8 cellular contexts compared by ENCODE assay signal in genomic region chr14:81220767-81221578, GRCh38. TPM values are rescaled to one million over a fixed set of nuclear protein-coding genes. Genes with fewer than 3 reads are reported as not detected.
DNase-seq lines count a peak whose midpoint lies in the region; ATAC-seq and TF ChIP-seq lines count a peak whose summit lies in the region.

TSS of gene GTF2A1 (minus strand) at chr14:81220959. CDS start at chr14:81220518, 441 bp downstream.

- CTCF ChIA-PET in activated B cell treated with CpG ODN at 0.5 μM for 24 hours (lab: Charles Lee), result interaction anchor here (1.1 to 1.4 kb wide), 3 partner anchors 49 to 244 kb away, joined by 3 to 4 read pairs (median 3); no protein-coding TSS in a partner anchor

- H3K27ac Mint-ChIP-seq in activated B cell treated with CpG ODN at 0.5 μM for 24 hours (peak within 1 kb of the TSS; percentile 100), immature natural killer cell (peak within 1 kb of the TSS; percentile 98 to 99 (median 99))

- intact Hi-C loops in activated B cell treated with CpG ODN at 0.5 μM for 24 hours (cut with micrococcal nuclease), result loop anchor here (1.0 kb wide), 3 partner anchors 35 to 312 kb away; partner anchors contain the start of genes CEP128 and SEL1L

- H3K4me1 Mint-ChIP-seq in activated B cell treated with CpG ODN at 0.5 μM for 24 hours, result peaks cover 35% of the 10 kb centered on the region
- H3K4me1 Mint-ChIP-seq in immature natural killer cell, result peaks cover 33 to 51% of the 10 kb centered on the region in 2 donors

- peaks cover 2% of the 10 kb centered on the region for H3K9me3 Mint-ChIP-seq in activated B cell treated with CpG ODN at 0.5 μM for 24 hours
- H3K9me3 Mint-ChIP-seq in immature natural killer cell, result peaks cover 0 to 3% (median 0%) of the 10 kb centered on the region in 6 donors

- H3K27ac ChIP-seq in caudate nucleus (ENCODE audit: low read depth, low read length), result peak within 1 kb of the TSS; percentile 100

- H3K36me3 Mint-ChIP-seq in activated B cell treated with CpG ODN at 0.5 μM for 24 hours (ENCODE audit: low read depth) (peaks cover 22% of the 10 kb centered on the region), immature natural killer cell (peaks cover 0 to 3% (median 0%) of the 10 kb centered on the region in 3 donors)

- no peak for TF ChIP-seq CTCF in activated B cell treated with CpG ODN at 0.5 μM for 24 hours (IDR thresholded peaks at IDR 0.05)

- peak; percentile 99 for TF ChIP-seq POLR2A in GM18951 (IDR thresholded peaks at IDR 0.05; ENCODE audit: extremely low read depth, insufficient read depth, insufficient read length)

- ATAC-seq in HG03196 (IDR thresholded peaks at IDR 0.05; ENCODE audit: unreplicated experiment) (peak; percentile 76), activated B cell treated with CpG ODN at 0.5 μM for 24 hours (ENCODE audit: low read depth) (peak; percentile 70)

- in situ Hi-C loops in GM18951 (cut with MboI; ENCODE audit: low sequenced_read_pairs, unreplicated experiment), result no loop called here

- peak within 1 kb of the TSS; percentile 98 for H3K4me3 Mint-ChIP-seq in activated B cell treated with CpG ODN at 0.5 μM for 24 hours
- peak within 1 kb of the TSS; percentile 98 to 99 (median 99) for H3K4me3 Mint-ChIP-seq in immature natural killer cell

- no peaks in the 10 kb centered on the region for H3K27me3 Mint-ChIP-seq in activated B cell treated with CpG ODN at 0.5 μM for 24 hours
- H3K27me3 Mint-ChIP-seq in immature natural killer cell (ENCODE audit: low read depth in 3 of 3), result peaks cover 22 to 25% (median 23%) of the 10 kb centered on the region in 3 donors

- POLR2A ChIA-PET in activated B cell treated with CpG ODN at 0.5 μM for 24 hours (lab: Charles Lee), result interaction anchor here (0.7 to 2.2 kb wide), 22 partner anchors 10 to 313 kb away, joined by 3 to 27 read pairs (median 4); partner anchors contain the start of genes CEP128, SEL1L and TSHR

- DNase-seq in AG08395 (ENCODE audit: low spot score) (peak; percentile 96), NCI-H345 (lab: John Stamatoyannopoulos, UW) (peak; percentile 98), activated B cell treated with CpG ODN at 0.5 μM for 24 hours (peak; percentile 92), caudate nucleus (lab: John Stamatoyannopoulos, UW) (peak; percentile 79 to 100 (median 98)), immature natural killer cell (peak; percentile 95 to 97 (median 96)), smooth muscle cell of the brain vasculature (ENCODE audit: low read depth, low spot score) (peak; percentile 93)

RNA-seq across cellular contexts. Expression of gene GTF2A1, which starts in this region (rescaled TPM):
- total RNA-seq in activated B cell treated with CpG ODN at 0.5 μM for 24 hours, result 38.5 and 40.9 TPM in 2 replicates
- 10 to 100 TPM; 10.5 to 26.3 (median 20.7) TPM for polyA plus RNA-seq in immature natural killer cell

Comparison
In these comparisons a context has a peak if more than half of its experiments do, and no peak if none do; other contexts are left out.
1. Peak in every context shown above with its lines: DNase-seq, ATAC-seq and H3K27ac ChIP-seq.